Comparison of ENCODE assay signal across 1 cellular context in genomic region chr2:64487256-64488049, GRCh38.
TF ChIP-seq lines count a peak whose summit lies in the region.

No MANE protein-coding gene starts in this region.

TF ChIP-seq in GM12878, 131 proteins besides CTCF, POLR2A, EP300 and RAD21 (continued from another document):
- TF ChIP-seq FOXM1 (IDR thresholded peaks at IDR 0.05; ENCODE audit: low read depth, low read length) (no peak), ZNF592 (IDR thresholded peaks at IDR 0.05) (no peak), ZNF687 (IDR thresholded peaks at IDR 0.05) (no peak), FOXK2 (IDR thresholded peaks at IDR 0.05) (no peak), CHD2 (IDR thresholded peaks at IDR 0.05; ENCODE audit: borderline replicate concordance, low read depth, low read length) (no peak), MEF2B (IDR thresholded peaks at IDR 0.05; ENCODE audit: partially characterized antibody, poor library complexity, severe bottlenecking) (no peak), ZNF274 (IDR thresholded peaks at IDR 0.05; ENCODE audit: insufficient read depth, insufficient read length) (no peak)
